In the genomic region with DNA sequence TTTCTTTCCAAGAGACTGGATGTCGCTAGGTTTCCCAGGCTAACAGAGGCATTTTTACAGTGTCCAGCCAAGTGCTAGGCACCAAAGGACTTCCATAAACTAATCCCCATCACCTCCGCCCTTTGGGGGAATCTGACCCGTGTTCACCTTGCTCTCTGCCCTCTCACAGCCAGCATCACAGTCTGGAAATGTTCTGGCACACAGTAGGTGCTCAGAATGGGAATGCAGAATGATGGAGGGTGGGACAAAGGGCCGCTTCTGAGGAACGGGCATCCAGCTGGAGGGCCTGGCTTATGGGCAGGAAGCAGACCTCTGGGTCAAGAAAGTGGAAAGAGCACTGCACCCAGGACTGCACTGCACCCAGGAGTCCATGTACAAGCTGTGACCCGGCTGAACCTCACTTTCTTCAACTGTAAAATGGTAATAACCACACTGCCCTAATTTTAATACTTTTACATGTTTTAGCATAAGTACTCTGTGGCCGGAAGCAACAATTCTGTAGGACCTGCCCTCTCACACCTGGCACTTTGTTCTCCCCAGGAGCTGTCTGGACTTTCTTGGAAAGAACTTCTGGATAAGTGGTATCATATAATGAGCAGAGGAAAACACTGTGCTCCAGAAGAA, we compare ENCODE assay signal across 8 cellular contexts. TPM values are rescaled to one million over a fixed set of nuclear protein-coding genes. Genes with fewer than 3 reads are reported as not detected.
DNase-seq lines count a peak whose midpoint lies in the region; ATAC-seq and TF ChIP-seq lines count a peak whose summit lies in the region.

No MANE protein-coding gene starts in this region.

- intact Hi-C loops in esophagus muscularis mucosa (cut with DNase I), result loop anchor here (2.0 to 5.0 kb wide), 3 partner anchors 58 to 88 kb away; a partner anchor contains a TSS
- intact Hi-C loops in psoas muscle (cut with DNase I), result loop anchor here in 1 of 2 donors (5.0 to 10.0 kb wide), 2 partner anchors 218 to 266 kb away; no protein-coding TSS in a partner anchor

- no peak for DNase-seq in GM12864 (ENCODE audit: low read depth)
- DNase-seq in Peyer's patch, result no peak
- DNase-seq in esophagus muscularis mucosa (ENCODE audit: extremely low spot score), result no peak
- no peak for DNase-seq in psoas muscle
- DNase-seq in anterior cingulate cortex (lab: John Stamatoyannopoulos, UW), result no peak
- DNase-seq in NCI-H2029 treated with DMSO at 0.1 percent for 48 hours (lab: John Stamatoyannopoulos, UW), result no peak
- no peak for DNase-seq in mucosa of gallbladder (ENCODE audit: low spot score)
- no peak for DNase-seq in SW 1271 (lab: John Stamatoyannopoulos, UW)

- no peak for TF ChIP-seq CTCF in GM12864 (IDR thresholded peaks at IDR 0.05; ENCODE audit: low read depth, low read length, missing control alignments)
- TF ChIP-seq CTCF in Peyer's patch (IDR thresholded peaks at IDR 0.05), result no peak
- TF ChIP-seq CTCF in esophagus muscularis mucosa (IDR thresholded peaks at IDR 0.05), result no peak
- TF ChIP-seq CTCF in psoas muscle (IDR thresholded peaks at IDR 0.05), result no peak

- no peaks in the 10 kb centered on the region for H3K27me3 ChIP-seq in Peyer's patch
- no peaks in the 10 kb centered on the region for H3K27me3 ChIP-seq in esophagus muscularis mucosa
- no peaks in the 10 kb centered on the region for H3K27me3 ChIP-seq in psoas muscle (ENCODE audit: insufficient read depth in 3 of 3, low read length in 2 of 3)

- ATAC-seq in psoas muscle, result no peak

- peak overlapping the region; percentile 58 for H3K4me3 ChIP-seq in GM12864 (ENCODE audit: low read depth, low read length)
- peak overlapping the region; percentile 60 to 79 (median 64) for H3K4me3 ChIP-seq in Peyer's patch
- H3K4me3 ChIP-seq in esophagus muscularis mucosa, result peak overlapping the region; percentile 62 to 79 (median 73)
- H3K4me3 ChIP-seq in psoas muscle, result peak overlapping the region; percentile 73

- H3K27ac ChIP-seq in Peyer's patch, result peak overlapping the region in 3 of 4 donors; percentile 58 to 82 (median 62)
- H3K27ac ChIP-seq in esophagus muscularis mucosa (replicated peaks in 1 of 4), result peak overlapping the region; percentile 83 to 90 (median 88)
- peak overlapping the region; percentile 80 for H3K27ac ChIP-seq in psoas muscle

- H3K9me3 ChIP-seq in Peyer's patch, result no peaks in the 10 kb centered on the region
- H3K9me3 ChIP-seq in esophagus muscularis mucosa, result no peaks in the 10 kb centered on the region
- H3K9me3 ChIP-seq in psoas muscle, result no peaks in the 10 kb centered on the region

- 65% methylated on average over 7 of the region's 7 CpGs for WGBS in esophagus muscularis mucosa
- 40 to 56% (median 45%) methylated on average over 7 of the region's 7 CpGs for WGBS in psoas muscle, 3 donors

- H3K36me3 ChIP-seq in Peyer's patch (no peaks in the 10 kb centered on the region), esophagus muscularis mucosa (peaks cover 0 to 4% (median 0%) of the 10 kb centered on the region in 4 donors), psoas muscle (ENCODE audit: insufficient read depth in 1 of 2, low read depth in 1 of 2) (peaks cover 3 to 4% of the 10 kb centered on the region in 2 donors)

- TF ChIP-seq EP300 in esophagus muscularis mucosa (IDR thresholded peaks at IDR 0.05), result no peak

- TF ChIP-seq POLR2A in Peyer's patch (IDR thresholded peaks at IDR 0.05) (no peak), esophagus muscularis mucosa (IDR thresholded peaks at IDR 0.05; ENCODE audit: low read depth) (no peak)

- H3K4me1 ChIP-seq in Peyer's patch (peaks cover 0 to 16% (median 3%) of the 10 kb centered on the region in 4 donors), esophagus muscularis mucosa (peaks cover 16 to 33% (median 26%) of the 10 kb centered on the region in 4 donors), psoas muscle (peaks cover 14% of the 10 kb centered on the region)

RNA-seq across cellular contexts. Expression of a gene that starts 0.9 kb away (rescaled TPM):
- total RNA-seq in Peyer's patch (1 to 10 TPM in 3 of 4 donors, not detected in 1; 1.6 to 2.8 (median 2.7) TPM), esophagus muscularis mucosa (1 to 10 TPM; 3.6 to 7.4 (median 5.1) TPM), psoas muscle (1 to 10 TPM; 1.0 to 2.1 (median 1.2) TPM), mucosa of gallbladder (8.1 TPM)
- polyA plus RNA-seq in psoas muscle, result 1 to 10 TPM; 3.1 to 6.3 (median 5.6) TPM

RNA-seq across cellular contexts. Expression of a gene that starts 4.8 kb away (rescaled TPM):
- total RNA-seq in Peyer's patch, result 10 to 100 TPM; 17.0 to 53.6 (median 29.8) TPM
- total RNA-seq in esophagus muscularis mucosa, result 10 to 100 TPM; 16.7 to 22.8 (median 18.4) TPM
- total RNA-seq in psoas muscle, result 10 to 100 TPM in 3 of 4 donors, 1 to 10 TPM in 1; 8.9 to 22.0 (median 12.1) TPM
- 10 to 100 TPM; 13.6 to 18.7 (median 17.0) TPM for polyA plus RNA-seq in psoas muscle
- 38.7 TPM for total RNA-seq in mucosa of gallbladder

RNA-seq across cellular contexts. Expression of a gene that starts 57.0 kb away (rescaled TPM):
- total RNA-seq in Peyer's patch, result 10 to 100 TPM; 35.9 to 75.1 (median 61.7) TPM
- 10 to 100 TPM; 57.4 to 90.3 (median 73.5) TPM for total RNA-seq in esophagus muscularis mucosa
- 100 to 1,000 TPM in 2 of 4 donors, 10 to 100 TPM in 2; 80.7 to 106 (median 95.5) TPM for total RNA-seq in psoas muscle
- polyA plus RNA-seq in psoas muscle, result 100 to 1,000 TPM; 146 to 237 (median 201) TPM
- 121 TPM for total RNA-seq in mucosa of gallbladder

RNA-seq across cellular contexts. Expression of a gene that starts 58.1 kb away (rescaled TPM):
- total RNA-seq in Peyer's patch (10 to 100 TPM in 2 of 4 donors, 1 to 10 TPM in 2; 4.4 to 22.3 (median 10.2) TPM), esophagus muscularis mucosa (1 to 10 TPM; 4.6 to 9.5 (median 7.7) TPM), psoas muscle (1 to 10 TPM; 3.3 to 5.4 (median 4.4) TPM), mucosa of gallbladder (15.3 TPM)
- polyA plus RNA-seq in psoas muscle, result 1 to 10 TPM; 3.5 to 9.6 (median 3.6) TPM
